ENCODE assay signal across 8 cellular contexts in genomic region chr6:44265003-44265842, GRCh38. TPM values are rescaled to one million over a fixed set of nuclear protein-coding genes. Genes with fewer than 3 reads are reported as not detected.
DNase-seq lines count a peak whose midpoint lies in the region; ATAC-seq and TF ChIP-seq lines count a peak whose summit lies in the region.

Gene NFKBIE (minus strand): TSS chr6:44265551. CDS start chr6:44265346, 205 bp downstream.

- TF ChIP-seq CTCF in parathyroid adenoma (IDR thresholded peaks at IDR 0.05) (peak; percentile 11), tibial nerve (IDR thresholded peaks at IDR 0.05) (peak in 4 of 5 experiments; percentile 10 to 67 (median 30))

- POLR2A ChIA-PET in HEK293T (lab: Yijun Ruan, JAX): interaction anchor here (1.2 to 3.0 kb wide), 3 partner anchors 18 to 122 kb away, joined by 3 to 22 read pairs (median 3); partner anchors contain the start of genes CDC5L and HSP90AB1
- POLR2A ChIA-PET in activated naive CD8-positive, alpha-beta T cell treated with anti-CD3 and anti-CD28 coated beads, Interleukin-2, amount 10 ng/mL, durations not matched to agents 7 days and 5 days (lab: Charles Lee): interaction anchor here (0.6 to 4.7 kb wide), 5 partner anchors 10 to 47 kb away, joined by 3 to 30 read pairs (median 4); partner anchors contain the start of gene HSP90AB1

- peak; percentile 62 to 86 for TF ChIP-seq POLR2A in tibial nerve (IDR thresholded peaks at IDR 0.05)

- peak within 1 kb of the TSS; percentile 93 for H2AFZ ChIP-seq in parathyroid adenoma

- H3K27me3 Mint-ChIP-seq in activated naive CD8-positive, alpha-beta T cell treated with anti-CD3 and anti-CD28 coated beads, Interleukin-2, amount 10 ng/mL, durations not matched to agents 7 days and 5 days: peaks cover 22% of the 10 kb centered on the region

- H3K36me3 ChIP-seq in parathyroid adenoma (ENCODE audit: control insufficient read depth, insufficient read depth, low read length): no peaks in the 10 kb centered on the region
- H3K36me3 ChIP-seq in tibial nerve: peaks cover 0 to 2% (median 0%) of the 10 kb centered on the region in 3 donors

- peaks cover 15% of the 10 kb centered on the region for H3K4me1 ChIP-seq in parathyroid adenoma
- H3K4me1 ChIP-seq in tibial nerve: peaks cover 2 to 48% (median 29%) of the 10 kb centered on the region in 4 donors

- 1 to 2% methylated on average over 22 to 49 of the region's 75 CpGs for whole genome bisulfite sequencing in tibial nerve, 2 donors

- H3K4me3 Mint-ChIP-seq in activated naive CD8-positive, alpha-beta T cell treated with anti-CD3 and anti-CD28 coated beads, Interleukin-2, amount 10 ng/mL, durations not matched to agents 7 days and 5 days: peak within 1 kb of the TSS; percentile 99

- no peaks in the 10 kb centered on the region for H3K79me2 ChIP-seq in parathyroid adenoma

- CTCF ChIA-PET in HEK293T (lab: Yijun Ruan, JAX): no interaction called here

- H3K4me3 ChIP-seq in parathyroid adenoma (ENCODE audit: low read depth, low read length) (peak within 1 kb of the TSS; percentile 71), tibial nerve (peak within 1 kb of the TSS; percentile 60 to 95 (median 85))

- H3K4me1 Mint-ChIP-seq in activated naive CD8-positive, alpha-beta T cell treated with anti-CD3 and anti-CD28 coated beads, Interleukin-2, amount 10 ng/mL, durations not matched to agents 7 days and 5 days: peaks cover 54% of the 10 kb centered on the region

- peak within 1 kb of the TSS; percentile 40 for H3K27ac ChIP-seq in parathyroid adenoma
- H3K27ac ChIP-seq in tibial nerve: peak within 1 kb of the TSS; percentile 74 to 92 (median 86)

- H3K36me3 Mint-ChIP-seq in activated naive CD8-positive, alpha-beta T cell treated with anti-CD3 and anti-CD28 coated beads, Interleukin-2, amount 10 ng/mL, durations not matched to agents 7 days and 5 days: peaks cover 11% of the 10 kb centered on the region

- peak within 1 kb of the TSS; percentile 98 for H3K27ac Mint-ChIP-seq in activated naive CD8-positive, alpha-beta T cell treated with anti-CD3 and anti-CD28 coated beads, Interleukin-2, amount 10 ng/mL, durations not matched to agents 7 days and 5 days

- intact Hi-C loops in Right ventricle myocardium inferior (cut with DNase I): loop anchor here (10.0 kb wide), 1 partner anchor 190 kb away; no protein-coding TSS in a partner anchor

- no peaks in the 10 kb centered on the region for H3K9me3 ChIP-seq in parathyroid adenoma (ENCODE audit: control insufficient read depth, low read length)
- H3K9me3 ChIP-seq in tibial nerve: no peaks in the 10 kb centered on the region

- TF ChIP-seq EP300 in tibial nerve (IDR thresholded peaks at IDR 0.05): peak; percentile 61 to 86

- H3K4me2 ChIP-seq in parathyroid adenoma (ENCODE audit: low read length): peak within 1 kb of the TSS; percentile 92

- H3K27me3 ChIP-seq in parathyroid adenoma (ENCODE audit: control insufficient read depth, insufficient read depth, low read length) (no peaks in the 10 kb centered on the region), tibial nerve (peaks cover 0 to 24% of the 10 kb centered on the region in 2 donors)

- peak; percentile 69 for ATAC-seq in activated naive CD8-positive, alpha-beta T cell treated with anti-CD3 and anti-CD28 coated beads, Interleukin-2, amount 10 ng/mL, durations not matched to agents 7 days and 5 days (ENCODE audit: low read depth)
- peak; percentile 96 for ATAC-seq in Right ventricle myocardium inferior

- H3K9me3 Mint-ChIP-seq in activated naive CD8-positive, alpha-beta T cell treated with anti-CD3 and anti-CD28 coated beads, Interleukin-2, amount 10 ng/mL, durations not matched to agents 7 days and 5 days: no peaks in the 10 kb centered on the region

- H3K9ac ChIP-seq in parathyroid adenoma: peak within 1 kb of the TSS; percentile 29

- DNase-seq in GDM1 (lab: John Stamatoyannopoulos, UW) (peak; percentile 68), HEK293T (ENCODE audit: extremely low spot score) (peak; percentile 93), NCI-H1092 treated with DMSO at 0.1 percent for 48 hours (lab: John Stamatoyannopoulos, UW) (peak; percentile 89), SW 1271 (lab: John Stamatoyannopoulos, UW) (peak; percentile 83 to 84), Right ventricle myocardium inferior (ENCODE audit: missing footprints) (peak; percentile 97), tibial nerve (ENCODE audit: low spot score in 2 of 2) (peak; percentile 92 to 93)
- peak; percentile 95 for DNase-seq in activated naive CD8-positive, alpha-beta T cell treated with anti-CD3 and anti-CD28 coated beads, Interleukin-2, amount 10 ng/mL, durations not matched to agents 7 days and 5 days

TF ChIP-seq in HEK293T, 16 proteins besides CTCF, POLR2A, EP300 and RAD21:
- no peak for TF ChIP-seq TARDBP (IDR thresholded peaks at IDR 0.05)
- no peak for TF ChIP-seq ARNT (IDR thresholded peaks at IDR 0.05)
- TF ChIP-seq PKNOX1 (IDR thresholded peaks at IDR 0.05): no peak
- TF ChIP-seq SUZ12 (IDR thresholded peaks at IDR 0.05): no peak
- TF ChIP-seq L3MBTL2 (conservative IDR thresholded peaks at IDR 0.05): peak; percentile 27; the same call in 1 of the 2 replicates
TF ChIP-seq in HEK293T: peak in this region for 1.

RNA-seq across cellular contexts. Expression of gene NFKBIE, which starts in this region (rescaled TPM):
- total RNA-seq in activated naive CD8-positive, alpha-beta T cell treated with anti-CD3 and anti-CD28 coated beads, Interleukin-2, amount 10 ng/mL, durations not matched to agents 7 days and 5 days: 10 to 100 TPM; 14.0 to 14.3 TPM
- total RNA-seq in Right ventricle myocardium inferior: 2.4 TPM
- 10 to 100 TPM; 12.7 to 20.7 (median 16.0) TPM for total RNA-seq in tibial nerve

Comparison
In these comparisons a context has a peak if more than half of its experiments do, and no peak if none do; other contexts are left out.
1. Peak in every context shown above with its lines: DNase-seq, ATAC-seq, H3K4me3 ChIP-seq and H3K27ac ChIP-seq.